24 cellular contexts compared by ENCODE assay signal in genomic region chr15:71973366-71973765, GRCh38.
"Had no signal": no experiment of that assay in that cellular context is flagged by ENCODE, and none has a peak within 500 bp of the region (broad histone marks: within the 10 kb centered on the region; RNA-seq: fewer than 3 reads in every experiment).

No MANE protein-coding gene starts in this region.

- H3K36me3 ChIP-seq: ovary, right lobe of liver, thoracic aorta had no signal

- H3K36me3 Mint-ChIP-seq: natural killer cell treated with Interleukin-12 subunit alpha and Interleukin-12 subunit beta and Interleukin-15 and Interleukin-18, amount 100 ng/mL, for 72 hours had no signal

- H3K4me3 Mint-ChIP-seq: immature natural killer cell; naive thymus-derived CD4-positive, alpha-beta T cell; natural killer cell treated with Interleukin-12 subunit alpha and Interleukin-12 subunit beta and Interleukin-15 and Interleukin-18, amount 100 ng/mL, for 72 hours; stimulated activated effector memory CD8-positive, alpha-beta T cell treated with anti-CD3 and anti-CD28 coated beads, Interleukin-12 subunit alpha, Interleukin-12 subunit beta, amount 100 ng/mL, for 72 hours; stimulated activated naive CD8-positive, alpha-beta T cell treated with anti-CD3 and anti-CD28 coated beads, Interleukin-15, Interleukin-2, amounts not matched to agents 100 ng/mL and 50 ng/mL, for 24 hours had no signal

- H3K9me3 ChIP-seq: left ventricle myocardium inferior, mucosa of descending colon, ovary, right atrium auricular region, right lobe of liver, spleen, suprapubic skin, thoracic aorta, tibial artery, upper lobe of left lung, vagina had no signal

- H3K4me3 ChIP-seq: left ventricle myocardium inferior, lung, mucosa of descending colon, ovary, right atrium auricular region, right lobe of liver, spleen, suprapubic skin, thoracic aorta, tibial artery, upper lobe of left lung, vagina had no signal

- H3K27ac ChIP-seq: left ventricle myocardium inferior, ovary, right atrium auricular region, right lobe of liver, spleen, suprapubic skin, thoracic aorta, tibial artery, upper lobe of left lung, vagina had no signal

- H3K27ac Mint-ChIP-seq: immature natural killer cell; naive thymus-derived CD4-positive, alpha-beta T cell; natural killer cell treated with Interleukin-12 subunit alpha and Interleukin-12 subunit beta and Interleukin-15 and Interleukin-18, amount 100 ng/mL, for 72 hours; progenitor cell of endocrine pancreas; stimulated activated effector memory CD8-positive, alpha-beta T cell treated with anti-CD3 and anti-CD28 coated beads, Interleukin-12 subunit alpha, Interleukin-12 subunit beta, amount 100 ng/mL, for 72 hours; stimulated activated naive CD8-positive, alpha-beta T cell treated with anti-CD3 and anti-CD28 coated beads, Interleukin-15, Interleukin-2, amounts not matched to agents 100 ng/mL and 50 ng/mL, for 24 hours had no signal

- H3K27me3 Mint-ChIP-seq: naive thymus-derived CD4-positive, alpha-beta T cell; natural killer cell treated with Interleukin-12 subunit alpha and Interleukin-12 subunit beta and Interleukin-15 and Interleukin-18, amount 100 ng/mL, for 72 hours; progenitor cell of endocrine pancreas; stimulated activated naive CD8-positive, alpha-beta T cell treated with anti-CD3 and anti-CD28 coated beads, Interleukin-15, Interleukin-2, amounts not matched to agents 100 ng/mL and 50 ng/mL, for 24 hours had no signal

- H3K9me3 Mint-ChIP-seq: immature natural killer cell; naive thymus-derived CD4-positive, alpha-beta T cell; natural killer cell treated with Interleukin-12 subunit alpha and Interleukin-12 subunit beta and Interleukin-15 and Interleukin-18, amount 100 ng/mL, for 72 hours; stimulated activated effector memory CD8-positive, alpha-beta T cell treated with anti-CD3 and anti-CD28 coated beads, Interleukin-12 subunit alpha, Interleukin-12 subunit beta, amount 100 ng/mL, for 72 hours; stimulated activated naive CD8-positive, alpha-beta T cell treated with anti-CD3 and anti-CD28 coated beads, Interleukin-15, Interleukin-2, amounts not matched to agents 100 ng/mL and 50 ng/mL, for 24 hours had no signal

- H3K4me1 ChIP-seq: left ventricle myocardium inferior, right atrium auricular region, right lobe of liver, spleen, suprapubic skin, tibial artery, upper lobe of left lung had no signal

- DNase-seq: hypothalamus; immature natural killer cell; kidney; left ventricle myocardium inferior; mesendoderm; midbrain; mucosa of descending colon; naive thymus-derived CD4-positive, alpha-beta T cell; ovary; right lobe of liver; spleen; stimulated activated CD4-positive, alpha-beta T cell treated with anti-CD3 and anti-CD28 coated beads, Interleukin-4, amount 100 ng/mL, for 24 hours; stimulated activated naive CD4-positive, alpha-beta T cell; tibial artery; upper lobe of left lung had no signal

- ATAC-seq: mucosa of descending colon; naive thymus-derived CD4-positive, alpha-beta T cell; natural killer cell treated with Interleukin-12 subunit alpha and Interleukin-12 subunit beta and Interleukin-15 and Interleukin-18, amount 100 ng/mL, for 72 hours; right lobe of liver; stimulated activated effector memory CD8-positive, alpha-beta T cell treated with anti-CD3 and anti-CD28 coated beads, Interleukin-12 subunit alpha, Interleukin-12 subunit beta, amount 100 ng/mL, for 72 hours had no signal

- H3K27me3 ChIP-seq: ovary, right atrium auricular region, right lobe of liver, spleen, suprapubic skin, tibial artery, upper lobe of left lung, vagina had no signal

- H3K4me1 Mint-ChIP-seq: immature natural killer cell; naive thymus-derived CD4-positive, alpha-beta T cell; stimulated activated effector memory CD8-positive, alpha-beta T cell treated with anti-CD3 and anti-CD28 coated beads, Interleukin-12 subunit alpha, Interleukin-12 subunit beta, amount 100 ng/mL, for 72 hours had no signal
